In genomic region chr16:20136446-20136968, GRCh38 we compare ENCODE assay signal across 29 cellular contexts.
"Had no signal": no experiment of that assay in that cellular context is flagged by ENCODE, and none has a peak within 500 bp of the region (broad histone marks: within the 10 kb centered on the region; RNA-seq: fewer than 3 reads in every experiment).

No MANE protein-coding gene starts in this region.

- H3K36me3 ChIP-seq: brain microvascular endothelial cell, cardiac muscle cell, WERI-Rb-1 had no signal

- H3K4me3 ChIP-seq: cardiac muscle cell had no signal

- H3K27me3 ChIP-seq: brain microvascular endothelial cell had no signal

- DNase-seq: activated CD4-positive, alpha-beta T cell treated with anti-CD3 and anti-CD28 coated beads for 1 hour; activated CD4-positive, alpha-beta T cell treated with anti-CD3 and anti-CD28 coated beads for 48 hours; activated CD4-positive, CD25-positive, alpha-beta regulatory T cell; activated CD8-positive, alpha-beta T cell treated with anti-CD3 and anti-CD28 coated beads for 36 hours; activated effector memory CD4-positive, alpha-beta T cell treated with anti-CD3 and anti-CD28 coated beads, Interleukin-2, amount 50 U/mL, for 16 hours; activated naive CD4-positive, alpha-beta T cell; activated naive CD4-positive, alpha-beta T cell treated with anti-CD3 and anti-CD28 coated beads, Interleukin-2, amount 50 U/mL, for 16 hours; activated naive CD8-positive, alpha-beta T cell treated with anti-CD3 and anti-CD28 coated beads for 36 hours; activated T-cell treated with anti-CD3 and anti-CD28 coated beads, Interleukin-2, amount 50 U/mL, for 1 hour; activated T-cell treated with anti-CD3 and anti-CD28 coated beads, Interleukin-2, amount 50 U/mL, for 72 hours; amniotic stem cell; aorta; brain microvascular endothelial cell; NCI-H1092 treated with DMSO at 0.1 percent for 48 hours; NCI-H1417 treated with DMSO at 0.1 percent for 48 hours; NCI-H187 treated with DMSO at 0.1 percent for 48 hours; NCI-H2081; NCI-H226; NCI-H446 treated with DMSO at 0.1 percent for 48 hours; NCI-H524 treated with DMSO at 0.1 percent for 48 hours; SIG-M5; T-cell; T-helper 17 cell; WERI-Rb-1 had no signal

- ATAC-seq: activated CD8-positive, alpha-beta T cell treated with anti-CD3 and anti-CD28 coated beads for 36 hours; activated T-cell treated with anti-CD3 and anti-CD28 coated beads, Interleukin-2, amount 50 U/mL, for 72 hours; activated T-helper 17 cell treated with anti-CD3 and anti-CD28 coated beads, Interleukin-2, amount 50 U/mL, for 72 hours; Panc1; Right ventricle myocardium inferior; SK-N-SH treated with all-trans-retinoic acid at 6 μM for 48 hours; T-cell; T-helper 17 cell had no signal
